In the genomic region with DNA sequence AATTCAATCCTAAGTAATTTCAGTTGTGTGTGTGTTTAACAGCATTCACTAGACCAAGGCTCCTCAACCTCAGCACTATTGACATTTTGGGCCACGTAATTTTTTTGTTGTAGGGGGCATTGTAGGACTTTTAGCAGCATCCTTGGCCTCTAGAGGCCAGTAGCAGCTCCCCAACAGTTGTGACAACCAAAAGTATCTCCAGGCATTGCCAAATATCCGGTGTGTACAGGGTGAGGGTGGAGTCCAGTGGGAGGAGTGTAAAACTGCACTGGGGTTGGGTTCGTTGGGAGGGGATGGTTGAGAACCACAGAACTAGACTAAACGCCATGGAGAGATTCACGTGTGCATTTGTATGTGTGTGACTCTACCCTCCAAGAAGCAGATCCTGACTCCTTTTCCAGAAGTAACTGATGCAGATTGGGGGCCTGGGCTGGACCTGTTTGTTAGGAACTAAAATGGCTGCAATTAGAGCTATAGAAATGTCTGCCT, we compare ENCODE assay signal across 9 cellular contexts. TPM values are rescaled to one million over a fixed set of nuclear protein-coding genes. Genes with fewer than 3 reads are reported as not detected.
DNase-seq lines count a peak whose midpoint lies in the region; ATAC-seq and TF ChIP-seq lines count a peak whose summit lies in the region.
"Had no signal": no experiment of that assay in that cellular context is flagged by ENCODE, and none has a peak within 500 bp of the region (broad histone marks: within the 10 kb centered on the region; RNA-seq: fewer than 3 reads in every experiment).

No MANE protein-coding gene starts in this region.

- CTCF ChIA-PET in naive thymus-derived CD4-positive, alpha-beta T cell (lab: Charles Lee) = interaction anchor here (0.7 kb wide), 1 partner anchor 11 kb away, joined by 3 read pairs; no protein-coding TSS in a partner anchor

- ATAC-seq in naive thymus-derived CD4-positive, alpha-beta T cell = peak; percentile 100

- H3K4me3 ChIP-seq in BLaER1 treated with 17β-estradiol and CSF1 and Interleukin-3, amounts not matched to agents 10 nM and 100 nM = no peak overlapping the region
- no peak overlapping the region for H3K4me3 ChIP-seq in cardiac fibroblast (replicated peaks in 1 of 2; ENCODE audit: low read depth in 2 of 2, low read length in 2 of 2)
- H3K4me3 ChIP-seq in naive thymus-derived CD4-positive, alpha-beta T cell (ENCODE audit: low read length) = no peak overlapping the region
- no peak overlapping the region for H3K4me3 ChIP-seq in thyroid gland (replicated peaks in 1 of 3)
- H3K4me3 ChIP-seq: SK-N-MC had no signal

- H3K9ac ChIP-seq in BLaER1 treated with 17β-estradiol and CSF1 and Interleukin-3, amounts not matched to agents 10 nM and 100 nM = no peak overlapping the region

- H3K27ac ChIP-seq in BLaER1 treated with 17β-estradiol and CSF1 and Interleukin-3, amounts not matched to agents 10 nM and 100 nM = peak overlapping the region in 10 of 11 experiments; percentile 19 to 63 (median 50); a peak in 15 of 22 replicates
- H3K27ac ChIP-seq in naive thymus-derived CD4-positive, alpha-beta T cell (ENCODE audit: low read depth, low read length) = no peak overlapping the region
- H3K27ac ChIP-seq in thyroid gland = no peak overlapping the region
- H3K27ac ChIP-seq: SK-N-MC had no signal

- H3K27ac Mint-ChIP-seq in T-helper 1 cell treated with Interleukin-12 subunit alpha and Interleukin-12 subunit beta and Interleukin-4 antibody, amounts not matched to agents 30 μg/mL and 1 μg/mL, for 36 hours = peak overlapping the region; percentile 79
- peak overlapping the region in 7 of 9 donors; percentile 4 to 78 (median 60) for H3K27ac Mint-ChIP-seq in naive thymus-derived CD4-positive, alpha-beta T cell

- no peaks in the 10 kb centered on the region for H3K36me3 Mint-ChIP-seq in T-helper 1 cell treated with Interleukin-12 subunit alpha and Interleukin-12 subunit beta and Interleukin-4 antibody, amounts not matched to agents 30 μg/mL and 1 μg/mL, for 36 hours (ENCODE audit: low read depth)
- no peaks in the 10 kb centered on the region for H3K36me3 Mint-ChIP-seq in naive thymus-derived CD4-positive, alpha-beta T cell

- no peaks in the 10 kb centered on the region for H3K36me3 ChIP-seq in BLaER1 treated with 17β-estradiol and CSF1 and Interleukin-3, amounts not matched to agents 10 nM and 100 nM
- no peaks in the 10 kb centered on the region for H3K36me3 ChIP-seq in naive thymus-derived CD4-positive, alpha-beta T cell (ENCODE audit: control insufficient read depth in 2 of 3, insufficient read depth in 3 of 3, low read length in 3 of 3)
- no peaks in the 10 kb centered on the region for H3K36me3 ChIP-seq in thyroid gland

- peaks cover 18% of the 10 kb centered on the region for H3K4me1 Mint-ChIP-seq in T-helper 1 cell treated with Interleukin-12 subunit alpha and Interleukin-12 subunit beta and Interleukin-4 antibody, amounts not matched to agents 30 μg/mL and 1 μg/mL, for 36 hours (ENCODE audit: low read depth)
- H3K4me1 Mint-ChIP-seq in naive thymus-derived CD4-positive, alpha-beta T cell = peaks cover 8 to 19% (median 17%) of the 10 kb centered on the region in 7 donors

- TF ChIP-seq CTCF in cardiac fibroblast (IDR thresholded peaks at IDR 0.05; ENCODE audit: low read depth, low read length) = peak; percentile 67
- TF ChIP-seq CTCF in thyroid gland (IDR thresholded peaks at IDR 0.05) = peak in 1 of 6 experiments; percentile 7

- H3K9me3 Mint-ChIP-seq in T-helper 1 cell treated with Interleukin-12 subunit alpha and Interleukin-12 subunit beta and Interleukin-4 antibody, amounts not matched to agents 30 μg/mL and 1 μg/mL, for 36 hours = no peaks in the 10 kb centered on the region
- H3K9me3 Mint-ChIP-seq in naive thymus-derived CD4-positive, alpha-beta T cell = no peaks in the 10 kb centered on the region

- peaks cover 4% of the 10 kb centered on the region for H3K27me3 Mint-ChIP-seq in T-helper 1 cell treated with Interleukin-12 subunit alpha and Interleukin-12 subunit beta and Interleukin-4 antibody, amounts not matched to agents 30 μg/mL and 1 μg/mL, for 36 hours (ENCODE audit: low read depth)
- peaks cover 0 to 3% (median 0%) of the 10 kb centered on the region in 5 donors for H3K27me3 Mint-ChIP-seq in naive thymus-derived CD4-positive, alpha-beta T cell

- 42 to 47% methylated on average over 5 of the region's 5 CpGs for WGBS in thyroid gland, 2 donors

- no peaks in the 10 kb centered on the region for H4K20me1 ChIP-seq in BLaER1 treated with 17β-estradiol and CSF1 and Interleukin-3, amounts not matched to agents 10 nM and 100 nM

- H3K27me3 ChIP-seq in BLaER1 treated with 17β-estradiol and CSF1 and Interleukin-3, amounts not matched to agents 10 nM and 100 nM = no peaks in the 10 kb centered on the region
- no peaks in the 10 kb centered on the region for H3K27me3 ChIP-seq in naive thymus-derived CD4-positive, alpha-beta T cell (ENCODE audit: control insufficient read depth in 2 of 2, insufficient read depth in 2 of 2, low read length in 2 of 2)
- no peaks in the 10 kb centered on the region for H3K27me3 ChIP-seq in thyroid gland

- H3K4me2 ChIP-seq in BLaER1 treated with 17β-estradiol and CSF1 and Interleukin-3, amounts not matched to agents 10 nM and 100 nM = peak overlapping the region in 10 of 11 experiments; percentile 4 to 61 (median 34); a peak in 14 of 22 replicates

- POLR2A ChIA-PET in naive thymus-derived CD4-positive, alpha-beta T cell (lab: Charles Lee) = interaction anchor here (0.6 kb wide), 1 partner anchor 200 kb away, joined by 5 read pairs; no protein-coding TSS in a partner anchor

- peak; percentile 36 for DNase-seq in GM19238 (ENCODE audit: insufficient read length, low spot score)
- DNase-seq in HT-29 (ENCODE audit: low spot score) = peak; percentile 73
- DNase-seq in cardiac fibroblast (ENCODE audit: low read depth in 2 of 2) = peak; percentile 74 to 85
- peak in 8 of 9 donors; percentile 45 to 70 (median 59) for DNase-seq in naive thymus-derived CD4-positive, alpha-beta T cell
- no peak for DNase-seq in globus pallidus (ENCODE audit: low spot score)
- no peak for DNase-seq in thyroid gland

- no peaks in the 10 kb centered on the region for H3K9me3 ChIP-seq in BLaER1 treated with 17β-estradiol and CSF1 and Interleukin-3, amounts not matched to agents 10 nM and 100 nM (replicated peaks in 1 of 11)
- no peaks in the 10 kb centered on the region for H3K9me3 ChIP-seq in naive thymus-derived CD4-positive, alpha-beta T cell (ENCODE audit: control insufficient read depth in 2 of 3, low read length in 3 of 3)
- H3K9me3 ChIP-seq in thyroid gland = no peaks in the 10 kb centered on the region

- H3K4me1 ChIP-seq in BLaER1 treated with 17β-estradiol and CSF1 and Interleukin-3, amounts not matched to agents 10 nM and 100 nM = peaks cover 20 to 47% (median 34%) of the 10 kb centered on the region in 10 experiments
- peaks cover 4 to 13% of the 10 kb centered on the region in 2 donors for H3K4me1 ChIP-seq in naive thymus-derived CD4-positive, alpha-beta T cell (ENCODE audit: control insufficient read depth in 2 of 2, insufficient read depth in 2 of 2, low read length in 2 of 2)
- no peaks in the 10 kb centered on the region for H3K4me1 ChIP-seq in thyroid gland

- no peak for TF ChIP-seq POLR2A in thyroid gland (IDR thresholded peaks at IDR 0.05)

- intact Hi-C loops in naive thymus-derived CD4-positive, alpha-beta T cell (cut with micrococcal nuclease) = loop anchor here (1.0 to 10.0 kb wide), 5 partner anchors 178 to 1048 kb away; a partner anchor contains a TSS
- intact Hi-C loops in thyroid gland (cut with DNase I) = loop anchor here (10.0 kb wide), 1 partner anchor 162 kb away; no protein-coding TSS in a partner anchor

- H3K4me3 Mint-ChIP-seq in T-helper 1 cell treated with Interleukin-12 subunit alpha and Interleukin-12 subunit beta and Interleukin-4 antibody, amounts not matched to agents 30 μg/mL and 1 μg/mL, for 36 hours = peak overlapping the region; percentile 3
- peak overlapping the region in 6 of 10 donors; percentile 7 to 67 (median 40) for H3K4me3 Mint-ChIP-seq in naive thymus-derived CD4-positive, alpha-beta T cell

RNA-seq across cellular contexts. Expression of a gene that starts 5.9 kb away (rescaled TPM):
- 2.5 and 5.9 TPM in 2 replicates for total RNA-seq in HT-29 (2014; rRNA removed; shearing (Covaris generic))
- total RNA-seq in naive thymus-derived CD4-positive, alpha-beta T cell = 10 to 100 TPM; 50.0 to 88.5 (median 56.6) TPM
- polyA plus RNA-seq in naive thymus-derived CD4-positive, alpha-beta T cell = 1 to 10 TPM; 7.2 to 7.8 TPM
- total RNA-seq in thyroid gland = 10 to 100 TPM; 26.2 to 95.7 (median 64.0) TPM

Comparison
In these comparisons a context has a peak if more than half of its experiments do, and no peak if none do; other contexts are left out.
1. H3K27ac ChIP-seq: peak in BLaER1 treated with 17β-estradiol and CSF1 and Interleukin-3, amounts not matched to agents 10 nM and 100 nM (10 of 11); none in naive thymus-derived CD4-positive, alpha-beta T cell (single experiment) and thyroid gland (0 of 3).
2. DNase-seq: peak in GM19238 (single experiment), HT-29 (single experiment), cardiac fibroblast (2 of 2) and naive thymus-derived CD4-positive, alpha-beta T cell (8 of 9); none in globus pallidus (single experiment) and thyroid gland (0 of 2).